Comparison of ENCODE assay signal across 1 cellular context in genomic region chr5:150783422-150783928, GRCh38.
TF ChIP-seq lines count a peak whose summit lies in the region.

No MANE protein-coding gene starts in this region.

TF ChIP-seq in HepG2, 621 proteins besides CTCF, POLR2A, EP300 and RAD21:
- peak; percentile 54 for TF ChIP-seq ZNF687 (CRISPR knock-in tag; IDR thresholded peaks at IDR 0.05)
- no peak for TF ChIP-seq HNRNPL (IDR thresholded peaks at IDR 0.05; ENCODE audit: low read depth, low read length)
- TF ChIP-seq ZNF772 (CRISPR knock-in tag; IDR thresholded peaks at IDR 0.05): 0 out of 2 replicates have a peak, but pooled peaks have one; percentile 21
TF ChIP-seq in HepG2: peak in this region for 2.
